1 cellular context compared by ENCODE assay signal in genomic region chr18:9673296-9674251, GRCh38.
A peak's percentile ranks its signal among the peaks of the same experiment; 100 is the strongest.
TF ChIP-seq lines count a peak whose summit lies in the region.

No MANE protein-coding gene starts in this region.

TF ChIP-seq in K562, 482 proteins besides CTCF, POLR2A, EP300 and RAD21 (continued from another document):
- TF ChIP-seq, protein P1, sequence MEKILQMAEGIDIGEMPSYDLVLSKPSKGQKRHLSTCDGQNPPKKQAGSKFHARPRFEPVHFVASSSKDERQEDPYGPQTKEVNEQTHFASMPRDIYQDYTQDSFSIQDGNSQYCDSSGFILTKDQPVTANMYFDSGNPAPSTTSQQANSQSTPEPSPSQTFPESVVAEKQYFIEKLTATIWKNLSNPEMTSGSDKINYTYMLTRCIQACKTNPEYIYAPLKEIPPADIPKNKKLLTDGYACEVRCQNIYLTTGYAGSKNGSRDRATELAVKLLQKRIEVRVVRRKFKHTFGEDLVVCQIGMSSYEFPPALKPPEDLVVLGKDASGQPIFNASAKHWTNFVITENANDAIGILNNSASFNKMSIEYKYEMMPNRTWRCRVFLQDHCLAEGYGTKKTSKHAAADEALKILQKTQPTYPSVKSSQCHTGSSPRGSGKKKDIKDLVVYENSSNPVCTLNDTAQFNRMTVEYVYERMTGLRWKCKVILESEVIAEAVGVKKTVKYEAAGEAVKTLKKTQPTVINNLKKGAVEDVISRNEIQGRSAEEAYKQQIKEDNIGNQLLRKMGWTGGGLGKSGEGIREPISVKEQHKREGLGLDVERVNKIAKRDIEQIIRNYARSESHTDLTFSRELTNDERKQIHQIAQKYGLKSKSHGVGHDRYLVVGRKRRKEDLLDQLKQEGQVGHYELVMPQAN (IDR thresholded peaks at IDR 0.05; ENCODE audit: borderline replicate concordance): no peak
- TF ChIP-seq PHB2 (IDR thresholded peaks at IDR 0.05; ENCODE audit: low read depth) (no peak), CEBPG (CRISPR knock-in tag; IDR thresholded peaks at IDR 0.05) (no peak), CEBPG (tag; conservative IDR thresholded peaks at IDR 0.05 in 1 of 2, IDR thresholded peaks at IDR 0.05 in 1 of 2) (peak in 1 of 2 experiments; percentile 52; a peak in 2 of 4 replicates), FOSL1 (tag; conservative IDR thresholded peaks at IDR 0.05) (0 out of 2 replicates have a peak, but pooled peaks have one; percentile 17), CBX1 (IDR thresholded peaks at IDR 0.05; ENCODE audit: low read depth) (no peak), CEBPB (tag; IDR thresholded peaks at IDR 0.05) (peak; percentile 75), MCM7 (IDR thresholded peaks at IDR 0.05) (no peak), TEAD1 (CRISPR knock-in tag; IDR thresholded peaks at IDR 0.05) (0 out of 4 replicates have a peak, but pooled peaks of 1 of the 2 experiments have one; percentile 20), GATAD2A (IDR thresholded peaks at IDR 0.05) (no peak), ZNF23 (CRISPR knock-in tag; IDR thresholded peaks at IDR 0.05) (no peak), PYGO2 (tag; IDR thresholded peaks at IDR 0.05) (no peak), TAL1 (IDR thresholded peaks at IDR 0.05) (no peak), XRCC5 (IDR thresholded peaks at IDR 0.05; ENCODE audit: low read depth, low read length) (no peak), ZNF785 (CRISPR knock-in tag; IDR thresholded peaks at IDR 0.05) (no peak), ZBTB9 (CRISPR knock-in tag; IDR thresholded peaks at IDR 0.05) (0 out of 2 replicates have a peak, but pooled peaks have one; percentile 35), THRAP3 (IDR thresholded peaks at IDR 0.05; ENCODE audit: borderline replicate concordance) (no peak), MAZ (CRISPR knock-in tag; conservative IDR thresholded peaks at IDR 0.05 in 1 of 2, IDR thresholded peaks at IDR 0.05 in 1 of 2) (peak in 1 of 2 experiments; percentile 38; a peak in 1 of 4 replicates), MAFF (IDR thresholded peaks at IDR 0.05; ENCODE audit: low read length) (peak; percentile 31; the same call in 1 of the 2 replicates), SMARCC2 (IDR thresholded peaks at IDR 0.05; ENCODE audit: low read depth) (no peak), CTBP1 (IDR thresholded peaks at IDR 0.05; ENCODE audit: borderline replicate concordance) (0 out of 2 replicates have a peak, but pooled peaks have one; percentile 52), ZNF239 (CRISPR knock-in tag; IDR thresholded peaks at IDR 0.05) (no peak), KAT8 (IDR thresholded peaks at IDR 0.05; ENCODE audit: low read depth) (no peak), U2AF1 (optimal IDR thresholded peaks at IDR 0.05; ENCODE audit: low read depth, low read length) (no peak), HMBOX1 (IDR thresholded peaks at IDR 0.05) (peak; percentile 91), JUN (IDR thresholded peaks at IDR 0.05; ENCODE audit: borderline replicate concordance, low read depth, low read length) (no peak), JUN (CRISPR knock-in tag; IDR thresholded peaks at IDR 0.05; ENCODE audit: borderline replicate concordance) (no peak), SP1 (CRISPR knock-in tag; IDR thresholded peaks at IDR 0.05) (no peak), ESRRA (IDR thresholded peaks at IDR 0.05; ENCODE audit: borderline replicate concordance, low read depth) (peak; percentile 50; the same call in 1 of the 2 replicates), GABPB2 (CRISPR knock-in tag; conservative IDR thresholded peaks at IDR 0.05) (no peak), MEIS2 (IDR thresholded peaks at IDR 0.05; ENCODE audit: partially characterized antibody) (no peak), ZNF274 (IDR thresholded peaks at IDR 0.05; ENCODE audit: borderline replicate concordance, low read depth, low read length) (no peak), BHLHE40 (IDR thresholded peaks at IDR 0.05; ENCODE audit: low read length) (peak; percentile 9; the same call in 1 of the 2 replicates), MTA3 (IDR thresholded peaks at IDR 0.05; ENCODE audit: borderline replicate concordance) (no peak), ZNF12 (CRISPR knock-in tag; IDR thresholded peaks at IDR 0.05) (peak; percentile 85), SPI1 (IDR thresholded peaks at IDR 0.05; ENCODE audit: borderline replicate concordance, low read depth, low read length) (peak; percentile 94), NFE2 (IDR thresholded peaks at IDR 0.05; ENCODE audit: low read depth) (0 out of 2 replicates have a peak, but pooled peaks have one; percentile 22), ZNF766 (CRISPR knock-in tag; conservative IDR thresholded peaks at IDR 0.05) (peak; percentile 78; the same call in 1 of the 2 replicates), ARHGAP35 (IDR thresholded peaks at IDR 0.05; ENCODE audit: partially characterized antibody) (no peak)
- TF ChIP-seq, protein P2, sequence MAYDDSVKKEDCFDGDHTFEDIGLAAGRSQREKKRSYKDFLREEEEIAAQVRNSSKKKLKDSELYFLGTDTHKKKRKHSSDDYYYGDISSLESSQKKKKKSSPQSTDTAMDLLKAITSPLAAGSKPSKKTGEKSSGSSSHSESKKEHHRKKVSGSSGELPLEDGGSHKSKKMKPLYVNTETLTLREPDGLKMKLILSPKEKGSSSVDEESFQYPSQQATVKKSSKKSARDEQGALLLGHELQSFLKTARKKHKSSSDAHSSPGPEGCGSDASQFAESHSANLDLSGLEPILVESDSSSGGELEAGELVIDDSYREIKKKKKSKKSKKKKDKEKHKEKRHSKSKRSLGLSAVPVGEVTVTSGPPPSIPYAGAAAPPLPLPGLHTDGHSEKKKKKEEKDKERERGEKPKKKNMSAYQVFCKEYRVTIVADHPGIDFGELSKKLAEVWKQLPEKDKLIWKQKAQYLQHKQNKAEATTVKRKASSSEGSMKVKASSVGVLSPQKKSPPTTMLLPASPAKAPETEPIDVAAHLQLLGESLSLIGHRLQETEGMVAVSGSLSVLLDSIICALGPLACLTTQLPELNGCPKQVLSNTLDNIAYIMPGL (CRISPR knock-in tag; IDR thresholded peaks at IDR 0.05): no peak
- TF ChIP-seq, protein P3, sequence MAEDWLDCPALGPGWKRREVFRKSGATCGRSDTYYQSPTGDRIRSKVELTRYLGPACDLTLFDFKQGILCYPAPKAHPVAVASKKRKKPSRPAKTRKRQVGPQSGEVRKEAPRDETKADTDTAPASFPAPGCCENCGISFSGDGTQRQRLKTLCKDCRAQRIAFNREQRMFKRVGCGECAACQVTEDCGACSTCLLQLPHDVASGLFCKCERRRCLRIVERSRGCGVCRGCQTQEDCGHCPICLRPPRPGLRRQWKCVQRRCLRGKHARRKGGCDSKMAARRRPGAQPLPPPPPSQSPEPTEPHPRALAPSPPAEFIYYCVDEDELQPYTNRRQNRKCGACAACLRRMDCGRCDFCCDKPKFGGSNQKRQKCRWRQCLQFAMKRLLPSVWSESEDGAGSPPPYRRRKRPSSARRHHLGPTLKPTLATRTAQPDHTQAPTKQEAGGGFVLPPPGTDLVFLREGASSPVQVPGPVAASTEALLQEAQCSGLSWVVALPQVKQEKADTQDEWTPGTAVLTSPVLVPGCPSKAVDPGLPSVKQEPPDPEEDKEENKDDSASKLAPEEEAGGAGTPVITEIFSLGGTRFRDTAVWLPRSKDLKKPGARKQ (CRISPR knock-in tag; IDR thresholded peaks at IDR 0.05): no peak
- TF ChIP-seq, protein P4, sequence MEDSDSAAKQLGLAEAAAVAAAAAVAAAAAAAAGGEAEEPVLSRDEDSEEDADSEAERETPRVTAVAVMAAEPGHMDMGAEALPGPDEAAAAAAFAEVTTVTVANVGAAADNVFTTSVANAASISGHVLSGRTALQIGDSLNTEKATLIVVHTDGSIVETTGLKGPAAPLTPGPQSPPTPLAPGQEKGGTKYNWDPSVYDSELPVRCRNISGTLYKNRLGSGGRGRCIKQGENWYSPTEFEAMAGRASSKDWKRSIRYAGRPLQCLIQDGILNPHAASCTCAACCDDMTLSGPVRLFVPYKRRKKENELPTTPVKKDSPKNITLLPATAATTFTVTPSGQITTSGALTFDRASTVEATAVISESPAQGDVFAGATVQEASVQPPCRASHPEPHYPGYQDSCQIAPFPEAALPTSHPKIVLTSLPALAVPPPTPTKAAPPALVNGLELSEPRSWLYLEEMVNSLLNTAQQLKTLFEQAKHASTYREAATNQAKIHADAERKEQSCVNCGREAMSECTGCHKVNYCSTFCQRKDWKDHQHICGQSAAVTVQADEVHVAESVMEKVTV (CRISPR knock-in tag; IDR thresholded peaks at IDR 0.05): peak; percentile 58; the same call in 1 of the 2 replicates
- TF ChIP-seq, protein P5, sequence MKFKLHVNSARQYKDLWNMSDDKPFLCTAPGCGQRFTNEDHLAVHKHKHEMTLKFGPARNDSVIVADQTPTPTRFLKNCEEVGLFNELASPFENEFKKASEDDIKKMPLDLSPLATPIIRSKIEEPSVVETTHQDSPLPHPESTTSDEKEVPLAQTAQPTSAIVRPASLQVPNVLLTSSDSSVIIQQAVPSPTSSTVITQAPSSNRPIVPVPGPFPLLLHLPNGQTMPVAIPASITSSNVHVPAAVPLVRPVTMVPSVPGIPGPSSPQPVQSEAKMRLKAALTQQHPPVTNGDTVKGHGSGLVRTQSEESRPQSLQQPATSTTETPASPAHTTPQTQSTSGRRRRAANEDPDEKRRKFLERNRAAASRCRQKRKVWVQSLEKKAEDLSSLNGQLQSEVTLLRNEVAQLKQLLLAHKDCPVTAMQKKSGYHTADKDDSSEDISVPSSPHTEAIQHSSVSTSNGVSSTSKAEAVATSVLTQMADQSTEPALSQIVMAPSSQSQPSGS (CRISPR knock-in tag; IDR thresholded peaks at IDR 0.05): no peak
- TF ChIP-seq, protein P6, sequence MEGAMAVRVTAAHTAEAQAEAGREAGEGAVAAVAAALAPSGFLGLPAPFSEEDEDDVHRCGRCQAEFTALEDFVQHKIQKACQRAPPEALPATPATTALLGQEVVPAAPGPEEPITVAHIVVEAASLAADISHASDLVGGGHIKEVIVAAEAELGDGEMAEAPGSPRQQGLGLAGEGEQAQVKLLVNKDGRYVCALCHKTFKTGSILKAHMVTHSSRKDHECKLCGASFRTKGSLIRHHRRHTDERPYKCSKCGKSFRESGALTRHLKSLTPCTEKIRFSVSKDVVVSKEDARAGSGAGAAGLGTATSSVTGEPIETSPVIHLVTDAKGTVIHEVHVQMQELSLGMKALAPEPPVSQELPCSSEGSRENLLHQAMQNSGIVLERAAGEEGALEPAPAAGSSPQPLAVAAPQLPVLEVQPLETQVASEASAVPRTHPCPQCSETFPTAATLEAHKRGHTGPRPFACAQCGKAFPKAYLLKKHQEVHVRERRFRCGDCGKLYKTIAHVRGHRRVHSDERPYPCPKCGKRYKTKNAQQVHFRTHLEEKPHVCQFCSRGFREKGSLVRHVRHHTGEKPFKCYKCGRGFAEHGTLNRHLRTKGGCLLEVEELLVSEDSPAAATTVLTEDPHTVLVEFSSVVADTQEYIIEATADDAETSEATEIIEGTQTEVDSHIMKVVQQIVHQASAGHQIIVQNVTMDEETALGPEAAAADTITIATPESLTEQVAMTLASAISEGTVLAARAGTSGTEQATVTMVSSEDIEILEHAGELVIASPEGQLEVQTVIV (CRISPR knock-in tag; IDR thresholded peaks at IDR 0.05; ENCODE audit: borderline replicate concordance): no peak
- TF ChIP-seq, protein P7, sequence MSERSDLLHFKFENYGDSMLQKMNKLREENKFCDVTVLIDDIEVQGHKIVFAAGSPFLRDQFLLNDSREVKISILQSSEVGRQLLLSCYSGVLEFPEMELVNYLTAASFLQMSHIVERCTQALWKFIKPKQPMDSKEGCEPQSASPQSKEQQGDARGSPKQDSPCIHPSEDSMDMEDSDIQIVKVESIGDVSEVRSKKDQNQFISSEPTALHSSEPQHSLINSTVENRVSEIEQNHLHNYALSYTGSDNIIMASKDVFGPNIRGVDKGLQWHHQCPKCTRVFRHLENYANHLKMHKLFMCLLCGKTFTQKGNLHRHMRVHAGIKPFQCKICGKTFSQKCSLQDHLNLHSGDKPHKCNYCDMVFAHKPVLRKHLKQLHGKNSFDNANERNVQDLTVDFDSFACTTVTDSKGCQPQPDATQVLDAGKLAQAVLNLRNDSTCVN (CRISPR knock-in tag; IDR thresholded peaks at IDR 0.05): no peak
